In the genomic region with DNA sequence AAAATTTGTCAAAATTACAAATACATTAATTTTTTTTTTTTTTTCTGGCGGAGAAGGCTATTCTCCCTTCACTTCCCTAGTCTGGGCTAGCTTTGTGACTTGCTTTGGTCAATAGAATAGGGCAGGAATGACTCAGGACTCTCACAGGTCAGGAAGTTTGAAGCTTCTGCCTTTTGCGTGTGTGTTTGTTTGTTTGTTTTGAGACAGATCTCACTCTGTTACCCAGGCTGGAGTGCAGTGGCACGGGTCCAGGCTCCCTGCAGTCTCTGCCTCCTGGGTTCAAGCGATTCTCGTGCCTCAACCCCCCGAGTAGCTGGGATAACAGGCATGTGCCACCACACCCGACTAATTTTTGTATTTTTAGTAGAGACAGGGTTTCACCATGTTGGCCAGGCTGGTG, we compare ENCODE assay signal across 25 cellular contexts. TPM values are rescaled to one million over a fixed set of nuclear protein-coding genes. Genes with fewer than 3 reads are reported as not detected.
DNase-seq lines count a peak whose midpoint lies in the region; ATAC-seq, FAIRE-seq and TF ChIP-seq lines count a peak whose summit lies in the region.
"Had no signal": no experiment of that assay in that cellular context is flagged by ENCODE, and none has a peak within 500 bp of the region (broad histone marks: within the 10 kb centered on the region; RNA-seq: fewer than 3 reads in every experiment).

No MANE protein-coding gene starts in this region.

- no peaks in the 10 kb centered on the region for H3K4me1 Mint-ChIP-seq in activated naive CD4-positive, alpha-beta T cell treated with anti-CD3 and anti-CD28 coated beads, Interleukin-2, amount 10 ng/mL, durations not matched to agents 7 days and 5 days
- H3K4me1 Mint-ChIP-seq: activated naive CD8-positive, alpha-beta T cell treated with anti-CD3 and anti-CD28 coated beads, Interleukin-2, amount 50 U/mL, for 24 hours had no signal

- POLR2A ChIA-PET in K562 (lab: Yijun Ruan, JAX) (no interaction called here), HepG2 (lab: Yijun Ruan, JAX) (interaction anchor here (0.8 kb wide), 1 partner anchor 382 kb away, joined by 3 read pairs; the partner anchor contains the start of gene CXorf38)

- CTCF ChIA-PET in K562 (lab: Yijun Ruan, JAX; ENCODE audit: low intra/inter-chr PET ratio) (no interaction called here), HepG2 (lab: Yijun Ruan, JAX; ENCODE audit: low intra/inter-chr PET ratio, low total read pairs) (no interaction called here)
- CTCF ChIA-PET in activated naive CD4-positive, alpha-beta T cell treated with anti-CD3 and anti-CD28 coated beads, Interleukin-2, amount 10 ng/mL, durations not matched to agents 7 days and 5 days (lab: Charles Lee), result no interaction called here

- in situ Hi-C loops in K562 (cut with MboI) (no loop called here), HepG2 (cut with HindIII; ENCODE audit: extremely low pct_ligation_motif_present, low pct_unique_long_range_greater_than_20kb) (no loop called here)

- H4K20me1 ChIP-seq in K562 (replicated peaks; ENCODE audit: control insufficient read depth, insufficient read depth, low read length), result no peaks in the 10 kb centered on the region
- no peaks in the 10 kb centered on the region for H4K20me1 ChIP-seq in HepG2 (ENCODE audit: insufficient read depth, low read length)

- BruUV-seq in K562 (replicated peaks; lab: Mats Ljungman, UMichigan), result no TSS peak
- BruUV-seq in HepG2 (replicated peaks; lab: Mats Ljungman, UMichigan), result no TSS peak

- TF ChIP-seq RAD21 in K562 (CRISPR knock-in tag; conservative IDR thresholded peaks at IDR 0.05 in 1 of 2, IDR thresholded peaks at IDR 0.05 in 1 of 2), result no peak
- TF ChIP-seq RAD21 in HepG2 (CRISPR knock-in tag; IDR thresholded peaks at IDR 0.05), result no peak

- intact Hi-C loops in K562 (cut with micrococcal nuclease) (loop anchor here (5.0 kb wide), 1 partner anchor 58 kb away; the partner anchor contains the start of gene USP9X), HepG2 (cut with micrococcal nuclease; ENCODE audit: unreplicated experiment) (no loop called here), lower lobe of right lung (cut with DNase I) (no loop called here), psoas muscle (cut with DNase I) (loop anchor here in 1 of 2 donors (5.0 kb wide), 1 partner anchor 43 kb away; no protein-coding TSS in a partner anchor)

- no peak for FAIRE-seq in K562 (lab: Jason Lieb, UNC)
- FAIRE-seq in HepG2 (lab: Jason Lieb, UNC), result no peak
- FAIRE-seq: A204.1 had no signal

- peak overlapping the region; percentile 37; the same call in 1 of the 2 replicates for H3K27ac ChIP-seq in ACC112 (ENCODE audit: low read depth, low read length)
- peak overlapping the region; percentile 9 for H3K27ac ChIP-seq in HUES48 (ENCODE audit: low read depth, low read length)
- no peak overlapping the region; the same call in 2 of the 3 replicates for H3K27ac ChIP-seq in K562 (ENCODE audit: extremely low read depth, low read depth, low read length)
- peak overlapping the region; percentile 26 for H3K27ac ChIP-seq in HepG2 (ENCODE audit: extremely low read length, insufficient read depth, low read length)
- no peak overlapping the region for H3K27ac ChIP-seq in lower lobe of right lung
- H3K27ac ChIP-seq in psoas muscle, result no peak overlapping the region
- H3K27ac ChIP-seq: body of pancreas, VCaP had no signal

- TF ChIP-seq POLR2A in K562 (conservative IDR thresholded peaks at IDR 0.05), result no peak
- no peak for TF ChIP-seq POLR2A in HepG2 (IDR thresholded peaks at IDR 0.05; ENCODE audit: insufficient read depth in 1 of 2, low read depth in 2 of 2, low read length in 2 of 2)

- H3K27me3 Mint-ChIP-seq in activated naive CD4-positive, alpha-beta T cell treated with anti-CD3 and anti-CD28 coated beads, Interleukin-2, amount 10 ng/mL, durations not matched to agents 7 days and 5 days, result no peaks in the 10 kb centered on the region
- H3K27me3 Mint-ChIP-seq: activated naive CD8-positive, alpha-beta T cell treated with anti-CD3 and anti-CD28 coated beads, Interleukin-2, amount 50 U/mL, for 24 hours; dendritic cell treated with granulocyte-macrophage colony-stimulating factor and Interleukin-4, amounts not matched to agents 40 ng/mL and 50 ng/mL, for 4 days; type B pancreatic cell had no signal

- DNase-seq in K562 (ENCODE audit: extremely low read depth in 1 of 4, low spot score in 3 of 4) (no peak), HepG2 (ENCODE audit: low spot score) (peak; percentile 27), GOT3 (lab: John Stamatoyannopoulos, UW) (no peak), lower lobe of right lung (no peak), psoas muscle (no peak)
- DNase-seq in activated naive CD4-positive, alpha-beta T cell treated with anti-CD3 and anti-CD28 coated beads, Interleukin-2, amount 10 ng/mL, durations not matched to agents 7 days and 5 days, result no peak
- DNase-seq: activated effector memory CD4-positive, alpha-beta T cell treated with Interleukin-2 at 50 U/mL for 16 hours; activated naive CD8-positive, alpha-beta T cell treated with anti-CD3 and anti-CD28 coated beads, Interleukin-2, amount 50 U/mL, for 24 hours; BE2C; body of pancreas; COR-L47; EL; H7; midbrain; NCI-H1417 treated with DMSO at 0.1 percent for 48 hours; NCI-H524 treated with DMSO at 0.1 percent for 48 hours; posterior cingulate gyrus had no signal

- no peaks in the 10 kb centered on the region for H3K27me3 ChIP-seq in ACC112 (ENCODE audit: insufficient read depth, low read length)
- H3K27me3 ChIP-seq in HUES48 (ENCODE audit: control insufficient read depth, insufficient read depth, low read length), result no peaks in the 10 kb centered on the region
- no peaks in the 10 kb centered on the region for H3K27me3 ChIP-seq in K562 (ENCODE audit: control insufficient read depth in 2 of 2, insufficient read depth in 2 of 2, low read length in 2 of 2)
- no peaks in the 10 kb centered on the region for H3K27me3 ChIP-seq in HepG2 (ENCODE audit: control insufficient read depth in 1 of 2, insufficient read depth in 2 of 2, low read length in 2 of 2)
- no peaks in the 10 kb centered on the region for H3K27me3 ChIP-seq in lower lobe of right lung (ENCODE audit: low read depth)
- peaks cover 0 to 28% (median 0%) of the 10 kb centered on the region in 3 donors for H3K27me3 ChIP-seq in psoas muscle (ENCODE audit: insufficient read depth in 3 of 3, low read length in 2 of 3)
- H3K27me3 ChIP-seq: BE2C, body of pancreas had no signal

- TF ChIP-seq EP300 in K562 (IDR thresholded peaks at IDR 0.05; ENCODE audit: low read length) (no peak), HepG2 (IDR thresholded peaks at IDR 0.05; ENCODE audit: low read depth in 2 of 2, low read length in 2 of 2) (no peak), HepG2 (CRISPR knock-in tag; IDR thresholded peaks at IDR 0.05; ENCODE audit: borderline replicate concordance) (no peak)

- H3K9ac ChIP-seq in HUES48 (ENCODE audit: low read depth, low read length) (no peak overlapping the region), K562 (ENCODE audit: insufficient read depth in 1 of 2, low read depth in 2 of 2, low read length in 2 of 2) (no peak overlapping the region; a peak in 1 of 4 replicates), HepG2 (ENCODE audit: insufficient read depth, low read depth, low read length) (0 out of 2 replicates have a peak overlapping the region, but pooled peaks have one; percentile 15)

- no peaks in the 10 kb centered on the region for H3K9me3 Mint-ChIP-seq in activated naive CD4-positive, alpha-beta T cell treated with anti-CD3 and anti-CD28 coated beads, Interleukin-2, amount 10 ng/mL, durations not matched to agents 7 days and 5 days
- H3K9me3 Mint-ChIP-seq: activated naive CD8-positive, alpha-beta T cell treated with anti-CD3 and anti-CD28 coated beads, Interleukin-2, amount 50 U/mL, for 24 hours; dendritic cell treated with granulocyte-macrophage colony-stimulating factor and Interleukin-4, amounts not matched to agents 40 ng/mL and 50 ng/mL, for 4 days; natural killer cell treated with Interleukin-12 subunit alpha and Interleukin-12 subunit beta and Interleukin-15 and Interleukin-18, amount 100 ng/mL, for 72 hours; T-helper 1 cell treated with Interleukin-12 subunit alpha and Interleukin-12 subunit beta and Interleukin-4 antibody, amounts not matched to agents 30 μg/mL and 1 μg/mL, for 36 hours had no signal

- H3K4me1 ChIP-seq in ACC112 (ENCODE audit: control insufficient read depth, insufficient read depth, low read length, unreplicated experiment) (peaks cover 21% of the 10 kb centered on the region), HUES48 (ENCODE audit: control insufficient read depth, insufficient read depth, low read length) (peaks cover 34% of the 10 kb centered on the region), K562 (replicated peaks in 1 of 2; ENCODE audit: control insufficient read depth in 2 of 2, insufficient read depth in 2 of 2, low read length in 2 of 2) (peaks cover 0 to 3% of the 10 kb centered on the region in 2 experiments; a peak in 2 of 5 replicates), HepG2 (ENCODE audit: insufficient read depth, low read length) (peaks cover 41% of the 10 kb centered on the region), lower lobe of right lung (no peaks in the 10 kb centered on the region), psoas muscle (peaks cover 5% of the 10 kb centered on the region)
- H3K4me1 ChIP-seq: BE2C, body of pancreas had no signal

- H3K36me3 ChIP-seq in ACC112 (ENCODE audit: insufficient read depth, low read length) (no peaks in the 10 kb centered on the region), HUES48 (ENCODE audit: control insufficient read depth, insufficient read depth, low read length) (no peaks in the 10 kb centered on the region), K562 (ENCODE audit: control insufficient read depth, insufficient read depth, low read length) (no peaks in the 10 kb centered on the region), HepG2 (replicated peaks in 1 of 2; ENCODE audit: control insufficient read depth in 1 of 2, insufficient read depth in 2 of 2, low read length in 2 of 2) (no peaks in the 10 kb centered on the region), lower lobe of right lung (no peaks in the 10 kb centered on the region), psoas muscle (ENCODE audit: insufficient read depth in 1 of 2, low read depth in 1 of 2) (no peaks in the 10 kb centered on the region)
- H3K36me3 ChIP-seq: BE2C had no signal

- no peak overlapping the region for H3K4me3 ChIP-seq in ACC112 (ENCODE audit: low read depth, low read length)
- H3K4me3 ChIP-seq in HUES48 (ENCODE audit: low read depth, low read length), result no peak overlapping the region
- H3K4me3 ChIP-seq in K562, result no peak overlapping the region
- no peak overlapping the region for H3K4me3 ChIP-seq in HepG2 (replicated peaks in 1 of 3; ENCODE audit: insufficient read depth in 1 of 3, low read depth in 2 of 3, low read length in 3 of 3)
- H3K4me3 ChIP-seq in lower lobe of right lung, result no peak overlapping the region
- no peak overlapping the region for H3K4me3 ChIP-seq in psoas muscle
- H3K4me3 ChIP-seq: body of pancreas had no signal

- ATAC-seq in K562, result peak; percentile 42; the same call in 2 of the 3 replicates
- no peak; the same call in 2 of the 3 replicates for ATAC-seq in HepG2
- no peak for ATAC-seq in lower lobe of right lung
- no peak for ATAC-seq in psoas muscle
- ATAC-seq: activated naive CD8-positive, alpha-beta T cell treated with anti-CD3 and anti-CD28 coated beads, Interleukin-2, amount 50 U/mL, for 24 hours; body of pancreas; natural killer cell treated with Interleukin-12 subunit alpha and Interleukin-12 subunit beta and Interleukin-15 and Interleukin-18, amount 100 ng/mL, for 72 hours had no signal

- TF ChIP-seq CTCF in K562 (IDR thresholded peaks at IDR 0.05 in 2 of 3, conservative IDR thresholded peaks at IDR 0.05 in 1 of 3; ENCODE audit: insufficient read depth in 2 of 3, low read depth in 1 of 3, low read length in 3 of 3), result no peak
- no peak for TF ChIP-seq CTCF in HepG2 (CRISPR knock-in tag; IDR thresholded peaks at IDR 0.05)
- no peak for TF ChIP-seq CTCF in lower lobe of right lung (IDR thresholded peaks at IDR 0.05)
- TF ChIP-seq CTCF in psoas muscle (IDR thresholded peaks at IDR 0.05), result no peak

- peak overlapping the region; percentile 68 for H2AFZ ChIP-seq in ACC112 (ENCODE audit: low read length, unreplicated experiment)
- peak overlapping the region; percentile 74 for H2AFZ ChIP-seq in K562 (ENCODE audit: low read depth, low read length)
- H2AFZ ChIP-seq in HepG2 (ENCODE audit: low read length), result no peak overlapping the region

- H3K4me2 ChIP-seq in K562 (ENCODE audit: insufficient read depth, low read length) (no peak overlapping the region), HepG2 (ENCODE audit: low read depth, low read length) (no peak overlapping the region)

- H3K9me3 ChIP-seq in HUES48 (ENCODE audit: control insufficient read depth, insufficient read depth, low read length), result no peaks in the 10 kb centered on the region
- H3K9me3 ChIP-seq in K562 (replicated peaks; ENCODE audit: control insufficient read depth, insufficient read depth, low read depth, low read length), result no peaks in the 10 kb centered on the region
- no peaks in the 10 kb centered on the region for H3K9me3 ChIP-seq in HepG2 (ENCODE audit: low read length)
- no peaks in the 10 kb centered on the region for H3K9me3 ChIP-seq in lower lobe of right lung
- H3K9me3 ChIP-seq in psoas muscle, result no peaks in the 10 kb centered on the region
- H3K9me3 ChIP-seq: BE2C, body of pancreas had no signal

- no peak overlapping the region for H3K27ac Mint-ChIP-seq in activated naive CD4-positive, alpha-beta T cell treated with anti-CD3 and anti-CD28 coated beads, Interleukin-2, amount 10 ng/mL, durations not matched to agents 7 days and 5 days
- H3K27ac Mint-ChIP-seq: activated naive CD8-positive, alpha-beta T cell treated with anti-CD3 and anti-CD28 coated beads, Interleukin-2, amount 50 U/mL, for 24 hours; dendritic cell treated with granulocyte-macrophage colony-stimulating factor and Interleukin-4, amounts not matched to agents 40 ng/mL and 50 ng/mL, for 4 days; natural killer cell treated with Interleukin-12 subunit alpha and Interleukin-12 subunit beta and Interleukin-15 and Interleukin-18, amount 100 ng/mL, for 72 hours; T-helper 1 cell treated with Interleukin-12 subunit alpha and Interleukin-12 subunit beta and Interleukin-4 antibody, amounts not matched to agents 30 μg/mL and 1 μg/mL, for 36 hours; type B pancreatic cell had no signal

- WGBS in K562 (ENCODE audit: insufficient coverage, low coverage, missing lambda C conversion rate), result 33% methylated on average over 5 of the region's 7 CpGs
- 28% methylated on average over 2 of the region's 7 CpGs for whole genome bisulfite sequencing in HepG2 (ENCODE audit: low lambda C conversion rate)
- 62 to 67% (median 65%) methylated on average over 7 of the region's 7 CpGs for WGBS in psoas muscle, 3 donors

- H3K36me3 Mint-ChIP-seq in activated naive CD4-positive, alpha-beta T cell treated with anti-CD3 and anti-CD28 coated beads, Interleukin-2, amount 10 ng/mL, durations not matched to agents 7 days and 5 days, result no peaks in the 10 kb centered on the region
- H3K36me3 Mint-ChIP-seq: natural killer cell treated with Interleukin-12 subunit alpha and Interleukin-12 subunit beta and Interleukin-15 and Interleukin-18, amount 100 ng/mL, for 72 hours; type B pancreatic cell had no signal

- no peaks in the 10 kb centered on the region for H3K9me1 ChIP-seq in K562 (ENCODE audit: control insufficient read depth, insufficient read depth, low read length)

- H3K4me3 Mint-ChIP-seq in activated naive CD4-positive, alpha-beta T cell treated with anti-CD3 and anti-CD28 coated beads, Interleukin-2, amount 10 ng/mL, durations not matched to agents 7 days and 5 days, result no peak overlapping the region
- H3K4me3 Mint-ChIP-seq: activated naive CD8-positive, alpha-beta T cell treated with anti-CD3 and anti-CD28 coated beads, Interleukin-2, amount 50 U/mL, for 24 hours; dendritic cell treated with granulocyte-macrophage colony-stimulating factor and Interleukin-4, amounts not matched to agents 40 ng/mL and 50 ng/mL, for 4 days; natural killer cell treated with Interleukin-12 subunit alpha and Interleukin-12 subunit beta and Interleukin-15 and Interleukin-18, amount 100 ng/mL, for 72 hours; T-helper 1 cell treated with Interleukin-12 subunit alpha and Interleukin-12 subunit beta and Interleukin-4 antibody, amounts not matched to agents 30 μg/mL and 1 μg/mL, for 36 hours; type B pancreatic cell had no signal

- H3K79me2 ChIP-seq in ACC112 (ENCODE audit: control insufficient read depth, insufficient read depth, low read length, unreplicated experiment) (no peaks in the 10 kb centered on the region), K562 (ENCODE audit: control insufficient read depth, insufficient read depth, low read length) (no peaks in the 10 kb centered on the region), HepG2 (ENCODE audit: insufficient read depth, low read length) (no peaks in the 10 kb centered on the region)

RNA-seq across cellular contexts. Expression of gene USP9X, which starts 55.9 kb away (rescaled TPM):
- 138 and 396 TPM in 2 replicates for total RNA-seq in K562 (2011; cell fraction: chromatin; rRNA removed; ENCODE audit: low replicate concordance)
- total RNA-seq in K562 (2011; cell fraction: nucleolus; rRNA removed), result 51.9 and 68.7 TPM in 2 replicates
- 103 and 125 TPM in 2 replicates for total RNA-seq in K562 (2011; cell fraction: nucleoplasm; rRNA removed)
- total RNA-seq in K562 (2014; rRNA removed), result 29.0 and 29.5 TPM in 2 replicates
- 47.8 and 53.8 TPM in 2 replicates for total RNA-seq in K562 (2014; rRNA removed; fragmentation: Illumina TruSeq; extraction: Trizol)
- 31.9 and 33.1 TPM in 2 replicates for total RNA-seq in K562 (2015; rRNA removed; fragmentation: Illumina TruSeq; extraction: Trizol)
- total RNA-seq in K562 (2021), result 44.9 and 45.7 TPM in 2 replicates
- polyA plus RNA-seq in K562 (2011; rRNA removed), result 26.1 and 40.1 TPM in 2 replicates
- polyA plus RNA-seq in K562 (2011; cell fraction: cytosol; rRNA removed), result 11.5 and 16.7 TPM in 2 replicates
- polyA plus RNA-seq in K562 (2011; cell fraction: nucleus; rRNA removed), result 35.7 and 38.8 TPM in 2 replicates
- 21.9 and 23.8 TPM in 2 replicates for polyA plus RNA-seq in K562 (2012)
- 29.4 and 31.0 TPM in 2 replicates for polyA plus RNA-seq in K562 (2014; fragmentation: Illumina TruSeq; extraction: Trizol)
- polyA plus RNA-seq in K562 (2014; fragmentation: Nextera tagmentation; extraction: Ambion mirVana), result 10 to 100 TPM; 10.9 to 15.2 TPM
- polyA plus RNA-seq in K562 (2014; rRNA removed), result 19.0 and 21.4 TPM in 2 replicates
- polyA minus RNA-seq in K562 (2011; rRNA and poly(A)+ RNA removed), result 196 and 258 TPM in 2 replicates
- 77.6 and 121 TPM in 2 replicates for polyA minus RNA-seq in K562 (2011; cell fraction: cytosol; rRNA and poly(A)+ RNA removed)
- 47.0 and 84.4 TPM in 2 replicates for polyA minus RNA-seq in K562 (2011; cell fraction: nucleus; rRNA and poly(A)+ RNA removed)
- 40.5 and 81.0 TPM in 2 replicates for total RNA-seq in HepG2 (2016; rRNA removed; fragmentation: Illumina TruSeq; extraction: Trizol)
- total RNA-seq in HepG2 (2016; cell fraction: cytosol; rRNA removed; fragmentation: Illumina TruSeq; extraction: Trizol; ENCODE audit: low read depth), result 3.8 and 4.7 TPM in 2 replicates
- total RNA-seq in HepG2 (2016; cell fraction: insoluble cytoplasmic fraction; rRNA removed; fragmentation: Illumina TruSeq; extraction: Trizol), result 39.4 and 75.2 TPM in 2 replicates
- 12.7 TPM in 2 replicates for total RNA-seq in HepG2 (2016; cell fraction: membrane; rRNA removed; fragmentation: Illumina TruSeq; extraction: Trizol)
- 41.9 and 52.3 TPM in 2 replicates for total RNA-seq in HepG2 (2016; cell fraction: nucleus; rRNA removed; fragmentation: Illumina TruSeq; extraction: Trizol)
- polyA plus RNA-seq in HepG2 (2011; rRNA removed), result 20.7 and 22.2 TPM in 2 replicates
- polyA plus RNA-seq in HepG2 (2011; cell fraction: cytosol; rRNA removed), result 9.5 and 16.8 TPM in 2 replicates
- 14.6 and 21.3 TPM in 2 replicates for polyA plus RNA-seq in HepG2 (2011; cell fraction: nucleus; rRNA removed)
- 24.5 and 29.6 TPM in 2 replicates for polyA plus RNA-seq in HepG2 (2012)
- polyA plus RNA-seq in HepG2 (2016; cell fraction: cytosol; fragmentation: Illumina TruSeq; extraction: Trizol; ENCODE audit: low read depth), result 0.76 and 1.8 TPM in 2 replicates
- 29.7 and 29.8 TPM in 2 replicates for polyA plus RNA-seq in HepG2 (2016; cell fraction: insoluble cytoplasmic fraction; fragmentation: Illumina TruSeq; extraction: Trizol; ENCODE audit: low read depth)
- 2.9 and 3.9 TPM in 2 replicates for polyA plus RNA-seq in HepG2 (2016; cell fraction: membrane; fragmentation: Illumina TruSeq; extraction: Trizol; ENCODE audit: low read depth)
- 26.5 and 29.5 TPM in 2 replicates for polyA plus RNA-seq in HepG2 (2016; cell fraction: nucleus; fragmentation: Illumina TruSeq; extraction: Trizol; ENCODE audit: insufficient read depth, low read depth)
- polyA minus RNA-seq in HepG2 (2011; rRNA and poly(A)+ RNA removed; ENCODE audit: low replicate concordance), result 180 and 267 TPM in 2 replicates
- polyA minus RNA-seq in HepG2 (2011; cell fraction: cytosol; rRNA and poly(A)+ RNA removed), result 62.3 and 83.0 TPM in 2 replicates
- polyA minus RNA-seq in HepG2 (2011; cell fraction: nucleus; rRNA and poly(A)+ RNA removed), result 121 and 148 TPM in 2 replicates
- total RNA-seq in lower lobe of right lung, result 75.6 TPM
- total RNA-seq in psoas muscle, result 100 to 1,000 TPM in 3 of 4 donors, 10 to 100 TPM in 1; 87.4 to 138 (median 127) TPM
- 10 to 100 TPM; 19.4 to 44.9 (median 24.6) TPM for polyA plus RNA-seq in psoas muscle

Comparison
In these comparisons a context has a peak if more than half of its experiments do, and no peak if none do; other contexts are left out.
1. H3K27ac ChIP-seq: peak in ACC112 (single experiment), HUES48 (single experiment) and HepG2 (single experiment); none in K562 (single experiment), lower lobe of right lung (single experiment) and psoas muscle (single experiment).